1 cellular context compared by ENCODE assay signal in genomic region chr15:78880242-78880533, GRCh38.
TF ChIP-seq lines count a peak whose summit lies in the region.

No MANE protein-coding gene starts in this region.

TF ChIP-seq in K562, 482 proteins besides CTCF, POLR2A, EP300 and RAD21 (continued from another document):
- TF ChIP-seq CHAMP1 (IDR thresholded peaks at IDR 0.05) (no peak), BRF1 (IDR thresholded peaks at IDR 0.05; ENCODE audit: borderline replicate concordance, extremely low read depth, insufficient read length) (no peak), HCFC1 (IDR thresholded peaks at IDR 0.05; ENCODE audit: low read depth, low read length) (no peak)
